In the genomic region with DNA sequence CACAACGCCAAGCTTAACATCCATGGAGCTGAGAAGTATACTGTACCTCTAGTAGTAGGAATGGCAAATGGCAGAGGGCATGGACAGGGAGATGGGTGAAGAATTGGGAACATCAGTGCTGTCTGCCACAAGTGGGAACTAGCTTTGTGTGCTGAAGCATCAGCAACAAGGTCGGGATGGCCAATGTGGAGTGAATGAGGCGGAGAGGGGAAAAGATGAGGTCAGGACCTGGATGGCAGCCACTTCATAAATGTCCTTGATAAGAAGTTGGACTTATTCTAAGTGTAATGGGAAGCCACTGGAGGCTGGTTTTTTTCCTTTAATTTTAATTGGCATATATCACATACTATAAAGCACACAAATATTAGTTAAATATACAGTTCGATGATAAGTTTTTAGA, we compare ENCODE assay signal across 19 cellular contexts.
"Had no signal": no experiment of that assay in that cellular context is flagged by ENCODE, and none has a peak within 500 bp of the region (broad histone marks: within the 10 kb centered on the region; RNA-seq: fewer than 3 reads in every experiment).

No MANE protein-coding gene starts in this region.

- ATAC-seq: activated CD4-positive, CD25-positive, alpha-beta regulatory T cell treated with anti-CD3 and anti-CD28 coated beads, Interleukin-2, amount 50 U/mL, for 24 hours; activated CD8-positive, alpha-beta T cell treated with anti-CD3 and anti-CD28 coated beads, Interleukin-2, amount 10 ng/mL, durations not matched to agents 7 days and 5 days; gastroesophageal sphincter had no signal

- H3K4me3 ChIP-seq: esophagus muscularis mucosa, gastroesophageal sphincter, lung, stomach, upper lobe of left lung had no signal

- H3K36me3 ChIP-seq: brain microvascular endothelial cell, esophagus muscularis mucosa, gastroesophageal sphincter, stomach, upper lobe of left lung had no signal

- DNase-seq: activated CD4-positive, alpha-beta T cell treated with anti-CD3 and anti-CD28 coated beads, Interleukin-2, amount 10 ng/mL, durations not matched to agents 7 days and 5 days; activated CD8-positive, alpha-beta T cell treated with anti-CD3 and anti-CD28 coated beads, Interleukin-2, amount 10 ng/mL, durations not matched to agents 7 days and 5 days; activated naive CD4-positive, alpha-beta T cell treated with anti-CD3 and anti-CD28 coated beads for 36 hours; activated T-cell treated with anti-CD3 and anti-CD28 coated beads, Interleukin-2, amount 50 U/mL, for 24 hours; anterior cingulate cortex; brain microvascular endothelial cell; cortex of kidney; effector CD4-positive, alpha-beta T cell; midbrain; nephron progenitor cell; nucleus accumbens; stimulated activated CD4-positive, alpha-beta T cell treated with anti-CD3 and anti-CD28 coated beads, Interleukin-15, amount 100 ng/mL, for 24 hours; stimulated activated CD4-positive, alpha-beta T cell treated with anti-CD3 and anti-CD28 coated beads, Interleukin-4, amount 100 ng/mL, for 1 hour; stomach; upper lobe of left lung had no signal

- H3K27me3 ChIP-seq: brain microvascular endothelial cell, upper lobe of left lung had no signal

- H3K27ac ChIP-seq: brain microvascular endothelial cell, esophagus muscularis mucosa, gastroesophageal sphincter, upper lobe of left lung had no signal

- H3K9me3 ChIP-seq: esophagus muscularis mucosa, gastroesophageal sphincter, stomach, upper lobe of left lung had no signal
